Comparison of ENCODE assay signal across 3 cellular contexts in the genomic region with DNA sequence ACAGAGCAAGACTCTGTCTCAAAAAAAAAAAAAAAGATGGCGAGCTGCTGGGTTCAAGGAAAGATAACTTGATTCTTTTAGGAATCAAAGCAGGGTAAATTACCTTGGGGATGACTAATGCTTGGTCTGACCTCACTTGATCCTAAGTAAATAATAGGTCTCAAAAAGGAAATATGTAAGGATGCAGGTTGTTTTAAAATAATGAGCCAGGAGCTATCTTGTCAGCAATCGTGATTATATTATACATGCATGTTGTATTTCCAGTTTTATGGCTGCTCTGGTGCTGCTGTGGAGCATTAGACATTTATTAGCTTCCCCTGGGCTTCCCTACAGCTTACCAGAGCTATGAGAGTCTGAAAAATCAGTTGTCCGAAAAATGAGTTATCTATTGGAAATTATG.
TF ChIP-seq lines count a peak whose summit lies in the region.

No MANE protein-coding gene starts in this region.

TF ChIP-seq in HCT116, 20 proteins besides CTCF, POLR2A, EP300 and RAD21:
- TF ChIP-seq, protein P1, sequence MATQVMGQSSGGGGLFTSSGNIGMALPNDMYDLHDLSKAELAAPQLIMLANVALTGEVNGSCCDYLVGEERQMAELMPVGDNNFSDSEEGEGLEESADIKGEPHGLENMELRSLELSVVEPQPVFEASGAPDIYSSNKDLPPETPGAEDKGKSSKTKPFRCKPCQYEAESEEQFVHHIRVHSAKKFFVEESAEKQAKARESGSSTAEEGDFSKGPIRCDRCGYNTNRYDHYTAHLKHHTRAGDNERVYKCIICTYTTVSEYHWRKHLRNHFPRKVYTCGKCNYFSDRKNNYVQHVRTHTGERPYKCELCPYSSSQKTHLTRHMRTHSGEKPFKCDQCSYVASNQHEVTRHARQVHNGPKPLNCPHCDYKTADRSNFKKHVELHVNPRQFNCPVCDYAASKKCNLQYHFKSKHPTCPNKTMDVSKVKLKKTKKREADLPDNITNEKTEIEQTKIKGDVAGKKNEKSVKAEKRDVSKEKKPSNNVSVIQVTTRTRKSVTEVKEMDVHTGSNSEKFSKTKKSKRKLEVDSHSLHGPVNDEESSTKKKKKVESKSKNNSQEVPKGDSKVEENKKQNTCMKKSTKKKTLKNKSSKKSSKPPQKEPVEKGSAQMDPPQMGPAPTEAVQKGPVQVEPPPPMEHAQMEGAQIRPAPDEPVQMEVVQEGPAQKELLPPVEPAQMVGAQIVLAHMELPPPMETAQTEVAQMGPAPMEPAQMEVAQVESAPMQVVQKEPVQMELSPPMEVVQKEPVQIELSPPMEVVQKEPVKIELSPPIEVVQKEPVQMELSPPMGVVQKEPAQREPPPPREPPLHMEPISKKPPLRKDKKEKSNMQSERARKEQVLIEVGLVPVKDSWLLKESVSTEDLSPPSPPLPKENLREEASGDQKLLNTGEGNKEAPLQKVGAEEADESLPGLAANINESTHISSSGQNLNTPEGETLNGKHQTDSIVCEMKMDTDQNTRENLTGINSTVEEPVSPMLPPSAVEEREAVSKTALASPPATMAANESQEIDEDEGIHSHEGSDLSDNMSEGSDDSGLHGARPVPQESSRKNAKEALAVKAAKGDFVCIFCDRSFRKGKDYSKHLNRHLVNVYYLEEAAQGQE (IDR thresholded peaks at IDR 0.05; ENCODE audit: low read depth), result no peak
- no peak for TF ChIP-seq POLR2AphosphoS5 (IDR thresholded peaks at IDR 0.05; ENCODE audit: low read depth, low read length)
- no peak for TF ChIP-seq CEBPB (IDR thresholded peaks at IDR 0.05; ENCODE audit: low read depth)
- TF ChIP-seq TCF7L2 (IDR thresholded peaks at IDR 0.05; ENCODE audit: borderline replicate concordance, extremely low read depth, insufficient read depth, insufficient read length), result no peak
- TF ChIP-seq SRF (IDR thresholded peaks at IDR 0.05; ENCODE audit: low read depth), result no peak

TF ChIP-seq in GM12878, 131 proteins besides CTCF, POLR2A, EP300 and RAD21:
- no peak for TF ChIP-seq FOXK2 (IDR thresholded peaks at IDR 0.05)
- no peak for TF ChIP-seq CBX3 (IDR thresholded peaks at IDR 0.05; ENCODE audit: borderline replicate concordance, low read depth)
- no peak for TF ChIP-seq RFX5 (IDR thresholded peaks at IDR 0.05; ENCODE audit: low read depth, low read length)
- TF ChIP-seq RCOR1 (conservative IDR thresholded peaks at IDR 0.05; ENCODE audit: low read depth, low read length), result no peak
- TF ChIP-seq NFYA (IDR thresholded peaks at IDR 0.05; ENCODE audit: borderline replicate concordance, low read depth, low read length), result no peak
- no peak for TF ChIP-seq ASH2L (IDR thresholded peaks at IDR 0.05; ENCODE audit: borderline replicate concordance, low read depth)
- no peak for TF ChIP-seq ZNF207 (IDR thresholded peaks at IDR 0.05; ENCODE audit: borderline replicate concordance)
- no peak for TF ChIP-seq BRCA1 (IDR thresholded peaks at IDR 0.05; ENCODE audit: low read depth, low read length)

TF ChIP-seq in SK-N-SH treated with all-trans-retinoic acid at 6 μM for 48 hours, 23 proteins besides CTCF, POLR2A, EP300 and RAD21:
- TF ChIP-seq ZFP3 (CRISPR knock-in tag; IDR thresholded peaks at IDR 0.05) (no peak), CREB5 (CRISPR knock-in tag; IDR thresholded peaks at IDR 0.05; ENCODE audit: low read depth) (no peak), TOX (CRISPR knock-in tag; IDR thresholded peaks at IDR 0.05; ENCODE audit: borderline replicate concordance) (no peak), ISL1 (CRISPR knock-in tag; IDR thresholded peaks at IDR 0.05) (no peak), ZFP30 (CRISPR knock-in tag; IDR thresholded peaks at IDR 0.05) (no peak), TCF4 (CRISPR knock-in tag; IDR thresholded peaks at IDR 0.05; ENCODE audit: borderline replicate concordance) (no peak), ZNF565 (CRISPR knock-in tag; conservative IDR thresholded peaks at IDR 0.05; ENCODE audit: low read depth) (no peak), GLIS3 (CRISPR knock-in tag; IDR thresholded peaks at IDR 0.05) (no peak), BACH2 (CRISPR knock-in tag; IDR thresholded peaks at IDR 0.05; ENCODE audit: borderline replicate concordance) (no peak), CSDC2 (CRISPR knock-in tag; IDR thresholded peaks at IDR 0.05) (no peak), ZNF70 (CRISPR knock-in tag; IDR thresholded peaks at IDR 0.05) (no peak), OSR1 (CRISPR knock-in tag; IDR thresholded peaks at IDR 0.05) (no peak), ZC3H10 (CRISPR knock-in tag; IDR thresholded peaks at IDR 0.05) (no peak), ZNF8 (CRISPR knock-in tag; IDR thresholded peaks at IDR 0.05) (no peak), PPARA (CRISPR knock-in tag; IDR thresholded peaks at IDR 0.05; ENCODE audit: borderline replicate concordance) (no peak), ESRRG (CRISPR knock-in tag; IDR thresholded peaks at IDR 0.05) (no peak), ARNTL (CRISPR knock-in tag; IDR thresholded peaks at IDR 0.05; ENCODE audit: borderline replicate concordance, low read depth) (no peak)
- TF ChIP-seq, protein P2, sequence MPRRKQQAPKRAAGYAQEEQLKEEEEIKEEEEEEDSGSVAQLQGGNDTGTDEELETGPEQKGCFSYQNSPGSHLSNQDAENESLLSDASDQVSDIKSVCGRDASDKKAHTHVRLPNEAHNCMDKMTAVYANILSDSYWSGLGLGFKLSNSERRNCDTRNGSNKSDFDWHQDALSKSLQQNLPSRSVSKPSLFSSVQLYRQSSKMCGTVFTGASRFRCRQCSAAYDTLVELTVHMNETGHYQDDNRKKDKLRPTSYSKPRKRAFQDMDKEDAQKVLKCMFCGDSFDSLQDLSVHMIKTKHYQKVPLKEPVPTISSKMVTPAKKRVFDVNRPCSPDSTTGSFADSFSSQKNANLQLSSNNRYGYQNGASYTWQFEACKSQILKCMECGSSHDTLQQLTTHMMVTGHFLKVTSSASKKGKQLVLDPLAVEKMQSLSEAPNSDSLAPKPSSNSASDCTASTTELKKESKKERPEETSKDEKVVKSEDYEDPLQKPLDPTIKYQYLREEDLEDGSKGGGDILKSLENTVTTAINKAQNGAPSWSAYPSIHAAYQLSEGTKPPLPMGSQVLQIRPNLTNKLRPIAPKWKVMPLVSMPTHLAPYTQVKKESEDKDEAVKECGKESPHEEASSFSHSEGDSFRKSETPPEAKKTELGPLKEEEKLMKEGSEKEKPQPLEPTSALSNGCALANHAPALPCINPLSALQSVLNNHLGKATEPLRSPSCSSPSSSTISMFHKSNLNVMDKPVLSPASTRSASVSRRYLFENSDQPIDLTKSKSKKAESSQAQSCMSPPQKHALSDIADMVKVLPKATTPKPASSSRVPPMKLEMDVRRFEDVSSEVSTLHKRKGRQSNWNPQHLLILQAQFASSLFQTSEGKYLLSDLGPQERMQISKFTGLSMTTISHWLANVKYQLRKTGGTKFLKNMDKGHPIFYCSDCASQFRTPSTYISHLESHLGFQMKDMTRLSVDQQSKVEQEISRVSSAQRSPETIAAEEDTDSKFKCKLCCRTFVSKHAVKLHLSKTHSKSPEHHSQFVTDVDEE (CRISPR knock-in tag; IDR thresholded peaks at IDR 0.05), result no peak
- TF ChIP-seq, protein P3, sequence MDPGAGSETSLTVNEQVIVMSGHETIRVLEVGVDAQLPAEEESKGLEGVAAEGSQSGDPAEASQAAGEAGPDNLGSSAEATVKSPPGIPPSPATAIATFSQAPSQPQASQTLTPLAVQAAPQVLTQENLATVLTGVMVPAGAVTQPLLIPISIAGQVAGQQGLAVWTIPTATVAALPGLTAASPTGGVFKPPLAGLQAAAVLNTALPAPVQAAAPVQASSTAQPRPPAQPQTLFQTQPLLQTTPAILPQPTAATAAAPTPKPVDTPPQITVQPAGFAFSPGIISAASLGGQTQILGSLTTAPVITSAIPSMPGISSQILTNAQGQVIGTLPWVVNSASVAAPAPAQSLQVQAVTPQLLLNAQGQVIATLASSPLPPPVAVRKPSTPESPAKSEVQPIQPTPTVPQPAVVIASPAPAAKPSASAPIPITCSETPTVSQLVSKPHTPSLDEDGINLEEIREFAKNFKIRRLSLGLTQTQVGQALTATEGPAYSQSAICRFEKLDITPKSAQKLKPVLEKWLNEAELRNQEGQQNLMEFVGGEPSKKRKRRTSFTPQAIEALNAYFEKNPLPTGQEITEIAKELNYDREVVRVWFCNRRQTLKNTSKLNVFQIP (CRISPR knock-in tag; IDR thresholded peaks at IDR 0.05; ENCODE audit: borderline replicate concordance, low read depth), result no peak
- TF ChIP-seq, protein P4, sequence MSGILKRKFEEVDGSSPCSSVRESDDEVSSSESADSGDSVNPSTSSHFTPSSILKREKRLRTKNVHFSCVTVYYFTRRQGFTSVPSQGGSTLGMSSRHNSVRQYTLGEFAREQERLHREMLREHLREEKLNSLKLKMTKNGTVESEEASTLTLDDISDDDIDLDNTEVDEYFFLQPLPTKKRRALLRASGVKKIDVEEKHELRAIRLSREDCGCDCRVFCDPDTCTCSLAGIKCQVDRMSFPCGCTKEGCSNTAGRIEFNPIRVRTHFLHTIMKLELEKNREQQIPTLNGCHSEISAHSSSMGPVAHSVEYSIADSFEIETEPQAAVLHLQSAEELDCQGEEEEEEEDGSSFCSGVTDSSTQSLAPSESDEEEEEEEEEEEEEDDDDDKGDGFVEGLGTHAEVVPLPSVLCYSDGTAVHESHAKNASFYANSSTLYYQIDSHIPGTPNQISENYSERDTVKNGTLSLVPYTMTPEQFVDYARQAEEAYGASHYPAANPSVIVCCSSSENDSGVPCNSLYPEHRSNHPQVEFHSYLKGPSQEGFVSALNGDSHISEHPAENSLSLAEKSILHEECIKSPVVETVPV (CRISPR knock-in tag; IDR thresholded peaks at IDR 0.05), result no peak
